Comparison of ENCODE assay signal across 23 cellular contexts in the genomic region with DNA sequence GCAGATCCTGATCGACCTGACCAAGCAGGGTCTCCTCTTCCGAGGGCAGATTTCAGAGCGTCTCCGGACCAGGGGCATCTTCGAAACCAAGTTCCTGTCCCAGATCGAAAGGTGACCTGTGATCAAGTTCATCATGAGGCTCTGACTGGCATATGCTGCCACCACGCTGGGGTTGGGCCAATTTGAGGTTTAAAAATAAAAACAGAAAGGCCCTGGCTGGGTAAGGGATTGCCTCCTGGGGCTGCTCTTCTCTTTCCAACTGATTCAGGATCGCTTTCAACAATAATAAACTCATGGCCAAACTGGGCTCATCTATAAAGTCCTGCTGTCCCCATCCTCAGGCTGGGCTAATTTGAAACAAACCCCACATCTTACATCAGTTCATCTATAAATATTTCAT. TPM values are rescaled to one million over a fixed set of nuclear protein-coding genes. Genes with fewer than 3 reads are reported as not detected.
"Had no signal": no experiment of that assay in that cellular context is flagged by ENCODE, and none has a peak within 500 bp of the region (broad histone marks: within the 10 kb centered on the region; RNA-seq: fewer than 3 reads in every experiment).

No MANE protein-coding gene starts in this region.

- H3K27me3 Mint-ChIP-seq: memory B cell; stimulated activated memory B cell treated with anti-CD40 and anti-IgM and Interleukin-4, amounts not matched to agents 10 μg/mL and 1 μg/mL and 100 μg/mL, for 72 hours; stimulated activated naive CD8-positive, alpha-beta T cell treated with anti-CD3 and anti-CD28 coated beads, Interleukin-15, amount 100 ng/mL, for 72 hours had no signal

- DNase-seq: islet precursor cell; left ventricle myocardium inferior; naive B cell; natural killer cell; nephron progenitor cell; occipital lobe; psoas muscle; right lobe of liver; stimulated activated CD4-positive, alpha-beta T cell treated with anti-CD3 and anti-CD28 coated beads, Interleukin-1b, Interleukin-23, amount 100 ng/mL, for 48 hours; stimulated activated CD4-positive, alpha-beta T cell treated with anti-CD3 and anti-CD28 coated beads, Interleukin-2, amount 100 ng/mL, for 48 hours; stimulated activated CD4-positive, alpha-beta T cell treated with anti-CD3 and anti-CD28 coated beads, Interleukin-4, amount 100 ng/mL, for 4 hours; stimulated activated CD8-positive, alpha-beta memory T cell treated with anti-CD3 and anti-CD28 coated beads, Interleukin-4, amount 100 ng/mL, for 48 hours; stimulated activated naive CD4-positive, alpha-beta T cell treated with Interleukin-2 at 50 U/mL for 16 hours; stimulated activated naive CD8-positive, alpha-beta T cell treated with anti-CD3 and anti-CD28 coated beads, Interleukin-15, amount 100 ng/mL, for 72 hours; substantia nigra; uterus had no signal

- H3K36me3 Mint-ChIP-seq: mesothelial cell of epicardium; natural killer cell; neural progenitor cell; stimulated activated memory B cell treated with anti-CD40 and anti-IgM and Interleukin-4, amounts not matched to agents 10 μg/mL and 1 μg/mL and 100 μg/mL, for 72 hours; type B pancreatic cell had no signal

- H3K27ac Mint-ChIP-seq: memory B cell; mesothelial cell of epicardium; naive B cell; natural killer cell; nephron progenitor cell; neural progenitor cell; stimulated activated memory B cell treated with anti-CD40 and anti-IgM and Interleukin-4, amounts not matched to agents 10 μg/mL and 1 μg/mL and 100 μg/mL, for 72 hours; stimulated activated naive CD8-positive, alpha-beta T cell treated with anti-CD3 and anti-CD28 coated beads, Interleukin-15, amount 100 ng/mL, for 72 hours; type B pancreatic cell had no signal

- H3K9me3 Mint-ChIP-seq: mesothelial cell of epicardium; natural killer cell; neural progenitor cell; stimulated activated naive CD8-positive, alpha-beta T cell treated with anti-CD3 and anti-CD28 coated beads, Interleukin-15, amount 100 ng/mL, for 72 hours; type B pancreatic cell had no signal

- H3K4me3 Mint-ChIP-seq: memory B cell; mesothelial cell of epicardium; naive B cell; natural killer cell; nephron progenitor cell; neural progenitor cell; stimulated activated memory B cell treated with anti-CD40 and anti-IgM and Interleukin-4, amounts not matched to agents 10 μg/mL and 1 μg/mL and 100 μg/mL, for 72 hours; stimulated activated naive CD8-positive, alpha-beta T cell treated with anti-CD3 and anti-CD28 coated beads, Interleukin-15, amount 100 ng/mL, for 72 hours; type B pancreatic cell had no signal

- H3K4me1 Mint-ChIP-seq: naive B cell, neural progenitor cell had no signal

- ATAC-seq: natural killer cell; right lobe of liver; stimulated activated memory B cell treated with anti-CD40 and anti-IgM and Interleukin-4, amounts not matched to agents 10 μg/mL and 1 μg/mL and 100 μg/mL, for 72 hours; stimulated activated naive CD8-positive, alpha-beta T cell treated with anti-CD3 and anti-CD28 coated beads, Interleukin-15, amount 100 ng/mL, for 72 hours had no signal

RNA-seq across cellular contexts. Expression of gene HKDC1, which starts 41.1 kb away (rescaled TPM):
- total RNA-seq: left ventricle myocardium inferior, lung microvascular endothelial cell, mesothelial cell of epicardium, psoas muscle, skeletal muscle tissue had no signal
